Comparison of ENCODE assay signal across 8 cellular contexts in the genomic region with DNA sequence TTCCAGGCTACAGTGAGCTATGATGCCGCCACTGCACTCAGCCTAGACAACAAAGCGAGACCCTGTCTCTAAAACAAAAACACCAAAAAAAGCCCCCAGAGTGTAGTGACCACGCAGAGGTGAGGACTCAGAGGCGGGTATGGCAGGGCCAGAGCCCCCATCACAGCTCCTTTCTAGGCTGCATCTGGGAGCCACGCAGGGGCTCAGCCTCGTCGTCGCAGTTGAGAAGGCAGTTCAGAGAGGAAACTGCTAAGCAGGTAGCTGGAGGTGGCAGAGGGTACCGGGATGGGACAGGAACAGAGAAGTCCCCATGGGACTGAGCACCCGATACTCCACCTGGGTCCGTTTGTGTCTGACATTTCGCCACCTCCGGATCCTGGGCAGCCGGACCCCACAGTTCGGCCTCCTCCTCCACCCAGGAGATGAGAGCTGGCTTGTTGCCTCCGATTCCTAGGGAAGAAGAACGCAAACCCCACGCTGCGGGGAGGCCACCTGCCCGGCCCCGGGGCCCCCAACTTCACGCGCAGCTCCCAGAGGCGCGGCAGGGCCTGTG. TPM values are rescaled to one million over a fixed set of nuclear protein-coding genes. Genes with fewer than 3 reads are reported as not detected.
DNase-seq lines count a peak whose midpoint lies in the region; ATAC-seq and TF ChIP-seq lines count a peak whose summit lies in the region.

No MANE protein-coding gene starts in this region.

- intact Hi-C loops in right cardiac atrium (cut with DNase I), result no loop called here
- intact Hi-C loops in spleen (cut with DNase I; ENCODE audit: low total_unique reads), result no loop called here

- H3K27me3 Mint-ChIP-seq in activated naive CD4-positive, alpha-beta T cell treated with anti-CD3 and anti-CD28 coated beads, Interleukin-2, amount 10 ng/mL, durations not matched to agents 7 days and 5 days, result peaks cover 8% of the 10 kb centered on the region

- TF ChIP-seq CTCF in spleen (IDR thresholded peaks at IDR 0.05 in 8 of 11, conservative IDR thresholded peaks at IDR 0.05 in 3 of 11), result peak in 1 of 11 experiments; percentile 14

- H3K27ac ChIP-seq in right cardiac atrium (ENCODE audit: low read length) (peak overlapping the region; percentile 94), spleen (peak overlapping the region; percentile 96 to 99 (median 98))

- H3K4me1 ChIP-seq in right cardiac atrium (ENCODE audit: control insufficient read depth, insufficient read depth, low read length), result peaks cover 7% of the 10 kb centered on the region
- peaks cover 21 to 95% (median 55%) of the 10 kb centered on the region in 6 donors for H3K4me1 ChIP-seq in spleen

- CTCF ChIA-PET in activated naive CD4-positive, alpha-beta T cell treated with anti-CD3 and anti-CD28 coated beads, Interleukin-2, amount 10 ng/mL, durations not matched to agents 7 days and 5 days (lab: Charles Lee), result interaction anchor here (1.1 to 3.7 kb wide), 7 partner anchors 10 to 128 kb away, joined by 4 to 42 read pairs (median 6); partner anchors contain the start of genes DCTPP1, ZNF688 and ZNF747

- 9% methylated on average over 25 of the region's 25 CpGs for WGBS in right cardiac atrium
- WGBS in spleen, 5 donors, result 6 to 9% (median 7%) methylated on average over 23 to 25 of the region's 25 CpGs

- peaks cover 31% of the 10 kb centered on the region for H3K36me3 Mint-ChIP-seq in activated naive CD4-positive, alpha-beta T cell treated with anti-CD3 and anti-CD28 coated beads, Interleukin-2, amount 10 ng/mL, durations not matched to agents 7 days and 5 days

- peak overlapping the region; percentile 93 for H3K27ac Mint-ChIP-seq in activated naive CD4-positive, alpha-beta T cell treated with anti-CD3 and anti-CD28 coated beads, Interleukin-2, amount 10 ng/mL, durations not matched to agents 7 days and 5 days

- H3K9me3 ChIP-seq in right cardiac atrium (ENCODE audit: control insufficient read depth, low read length) (no peaks in the 10 kb centered on the region), spleen (no peaks in the 10 kb centered on the region)

- H3K4me3 ChIP-seq in right cardiac atrium (ENCODE audit: low read length), result peak overlapping the region; percentile 68
- peak overlapping the region; percentile 68 to 97 (median 80) for H3K4me3 ChIP-seq in spleen

- H3K27me3 ChIP-seq in right cardiac atrium (ENCODE audit: control insufficient read depth, insufficient read depth) (no peaks in the 10 kb centered on the region), spleen (replicated peaks in 1 of 7) (peaks cover 0 to 4% (median 0%) of the 10 kb centered on the region in 7 donors)

- no peaks in the 10 kb centered on the region for H3K9me3 Mint-ChIP-seq in activated naive CD4-positive, alpha-beta T cell treated with anti-CD3 and anti-CD28 coated beads, Interleukin-2, amount 10 ng/mL, durations not matched to agents 7 days and 5 days

- DNase-seq in NCI-H1092 treated with DMSO at 0.1 percent for 48 hours (lab: John Stamatoyannopoulos, UW) (peak; percentile 48), NCI-H1092 (lab: John Stamatoyannopoulos, UW) (no peak), right cardiac atrium (peak in 2 of 3 donors; percentile 16 to 32), spleen (no peak), DMS153 (lab: John Stamatoyannopoulos, UW) (no peak), globus pallidus (ENCODE audit: low spot score) (no peak)
- peak; percentile 41 for DNase-seq in activated naive CD4-positive, alpha-beta T cell treated with anti-CD3 and anti-CD28 coated beads, Interleukin-2, amount 10 ng/mL, durations not matched to agents 7 days and 5 days

- H3K4me1 Mint-ChIP-seq in activated naive CD4-positive, alpha-beta T cell treated with anti-CD3 and anti-CD28 coated beads, Interleukin-2, amount 10 ng/mL, durations not matched to agents 7 days and 5 days, result peaks cover 63% of the 10 kb centered on the region

- ATAC-seq in HG03196 (IDR thresholded peaks at IDR 0.05; ENCODE audit: unreplicated experiment), result peak; percentile 13
- peak in 1 of 2 donors; percentile 4 for ATAC-seq in right cardiac atrium

- peaks cover 0 to 42% (median 23%) of the 10 kb centered on the region in 6 donors for H3K36me3 ChIP-seq in spleen

- H3K4me3 Mint-ChIP-seq in activated naive CD4-positive, alpha-beta T cell treated with anti-CD3 and anti-CD28 coated beads, Interleukin-2, amount 10 ng/mL, durations not matched to agents 7 days and 5 days, result peak overlapping the region; percentile 85

- TF ChIP-seq POLR2A in spleen (IDR thresholded peaks at IDR 0.05), result no peak

RNA-seq across cellular contexts. Expression of gene ZNF764, which starts 0.7 kb away (rescaled TPM):
- total RNA-seq in right cardiac atrium (10 to 100 TPM in 3 of 4 donors, 1 to 10 TPM in 1; 9.6 to 12.5 (median 12.3) TPM), spleen (10 to 100 TPM; 11.6 to 18.6 (median 13.5) TPM)
- polyA plus RNA-seq in right cardiac atrium (7.0 TPM), spleen (1 to 10 TPM; 3.4 to 7.4 (median 4.1) TPM)

RNA-seq across cellular contexts. Expression of gene ZNF688, which starts 14.0 kb away (rescaled TPM):
- total RNA-seq in right cardiac atrium (10 to 100 TPM; 10.8 to 16.1 (median 13.9) TPM), spleen (10 to 100 TPM; 10.7 to 26.3 (median 19.7) TPM)
- polyA plus RNA-seq in right cardiac atrium (12.9 TPM), spleen (10 to 100 TPM; 27.5 to 43.5 (median 40.8) TPM)

RNA-seq across cellular contexts. Expression of gene ZNF747, which starts 22.8 kb away (rescaled TPM):
- 10 to 100 TPM in 3 of 4 donors, 1 to 10 TPM in 1; 9.1 to 14.6 (median 12.6) TPM for total RNA-seq in right cardiac atrium
- 10.3 TPM for polyA plus RNA-seq in right cardiac atrium
- total RNA-seq in spleen, result 10 to 100 TPM in 6 of 7 donors, 1 to 10 TPM in 1; 7.7 to 16.1 (median 14.0) TPM
- polyA plus RNA-seq in spleen, result 1 to 10 TPM; 5.9 to 8.3 (median 6.4) TPM

RNA-seq across cellular contexts. Expression of gene ZNF785, which starts 28.0 kb away (rescaled TPM):
- total RNA-seq in right cardiac atrium (1 to 10 TPM; 7.9 to 9.7 (median 9.2) TPM), spleen (10 to 100 TPM; 16.5 to 22.1 (median 18.6) TPM)
- polyA plus RNA-seq in right cardiac atrium (4.3 TPM), spleen (1 to 10 TPM; 3.1 to 7.1 (median 3.5) TPM)

RNA-seq across cellular contexts. Expression of gene ZNF768, which starts 31.1 kb away (rescaled TPM):
- 10 to 100 TPM; 40.9 to 65.6 (median 52.5) TPM for total RNA-seq in right cardiac atrium
- polyA plus RNA-seq in right cardiac atrium, result 66.7 TPM
- 10 to 100 TPM; 17.2 to 27.3 (median 25.5) TPM for total RNA-seq in spleen
- polyA plus RNA-seq in spleen, result 10 to 100 TPM; 17.0 to 33.1 (median 21.6) TPM

Comparison
In these comparisons a context has a peak if more than half of its experiments do, and no peak if none do; other contexts are left out.
1. DNase-seq: peak in NCI-H1092 treated with DMSO at 0.1 percent for 48 hours (single experiment), activated naive CD4-positive, alpha-beta T cell treated with anti-CD3 and anti-CD28 coated beads, Interleukin-2, amount 10 ng/mL, durations not matched to agents 7 days and 5 days (single experiment) and right cardiac atrium (2 of 3); none in NCI-H1092 (single experiment), spleen (single experiment), DMS153 (single experiment) and globus pallidus (single experiment).